Comparison of ENCODE assay signal across 10 cellular contexts in the genomic region with DNA sequence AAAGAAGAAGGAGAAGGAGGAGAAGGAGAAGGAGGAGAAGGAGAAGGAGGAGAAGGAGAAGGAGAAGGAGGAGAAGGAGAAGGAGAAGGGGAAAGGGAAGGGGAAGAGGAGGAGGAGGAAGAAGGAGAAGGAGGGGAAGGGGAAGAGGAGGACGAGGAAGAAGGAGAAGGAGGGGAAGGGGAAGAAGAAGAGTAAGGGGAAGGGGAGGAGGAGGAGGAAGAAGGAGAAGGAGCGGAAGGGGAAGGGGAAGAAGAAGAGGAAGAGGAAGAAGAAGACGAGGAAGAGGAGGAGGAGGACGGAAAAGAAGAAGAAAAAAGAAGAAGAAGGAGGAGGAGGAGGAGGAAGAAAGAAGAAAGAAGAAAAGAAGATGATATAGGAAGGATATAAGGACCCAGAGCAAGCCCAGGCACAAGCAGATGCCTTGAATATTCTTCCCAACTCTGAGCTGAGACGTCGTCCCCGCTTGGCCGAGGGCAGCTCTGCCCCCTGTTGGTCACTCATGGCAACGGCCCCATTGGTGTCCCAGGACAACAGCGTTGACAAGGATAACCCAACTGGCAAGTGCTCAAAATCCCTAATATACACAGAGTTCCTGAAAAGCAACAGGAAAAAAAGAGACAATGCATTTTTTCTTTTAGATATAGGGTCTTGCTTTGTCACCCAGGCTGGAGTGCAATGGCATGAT. TPM values are rescaled to one million over a fixed set of nuclear protein-coding genes. Genes with fewer than 3 reads are reported as not detected.
DNase-seq lines count a peak whose midpoint lies in the region; ATAC-seq and TF ChIP-seq lines count a peak whose summit lies in the region.
"Had no signal": no experiment of that assay in that cellular context is flagged by ENCODE, and none has a peak within 500 bp of the region (broad histone marks: within the 10 kb centered on the region; RNA-seq: fewer than 3 reads in every experiment).

No MANE protein-coding gene starts in this region.

- CTCF ChIA-PET in activated CD8-positive, alpha-beta memory T cell treated with anti-CD3 and anti-CD28 coated beads, Interleukin-2, amount 10 ng/mL, durations not matched to agents 7 days and 5 days (lab: Charles Lee): no interaction called here
- CTCF ChIA-PET in OCI-LY7 (lab: Charles Lee; ENCODE audit: unreplicated experiment): no interaction called here

- intact Hi-C loops in OCI-LY7 (cut with micrococcal nuclease; ENCODE audit: unreplicated experiment): no loop called here
- intact Hi-C loops in activated T-helper 2 cell treated with anti-CD3 and anti-CD28 coated beads, Interferon-gamma antibody, Interleukin-2, Interleukin-4, amounts not matched to agents 10 μg/mL and 5 μg/mL and 100 μg/mL, durations not matched to agents 14 hours and 24 hours and 36 hours (cut with micrococcal nuclease): no loop called here

- H2AFZ ChIP-seq in OCI-LY7 (ENCODE audit: low read length) (no peak overlapping the region), fibroblast of lung (ENCODE audit: low read length) (no peak overlapping the region)

- no peaks in the 10 kb centered on the region for H3K9me2 ChIP-seq in OCI-LY7 (ENCODE audit: insufficient read depth, low read length)

- no peak for ATAC-seq in activated CD8-positive, alpha-beta memory T cell treated with anti-CD3 and anti-CD28 coated beads, Interleukin-2, amount 10 ng/mL, durations not matched to agents 7 days and 5 days
- ATAC-seq in GM21576 (IDR thresholded peaks at IDR 0.05; ENCODE audit: unreplicated experiment): no peak

- H3K27ac ChIP-seq in OCI-LY7 (ENCODE audit: low read depth, low read length, poor library complexity, severe bottlenecking): no peak overlapping the region
- no peak overlapping the region for H3K27ac ChIP-seq in fibroblast of lung (ENCODE audit: insufficient read depth, low read length)
- H3K27ac ChIP-seq: esophagus muscularis mucosa had no signal

- no peaks in the 10 kb centered on the region for H4K20me1 ChIP-seq in OCI-LY7 (ENCODE audit: insufficient read depth, low read length)
- H4K20me1 ChIP-seq in fibroblast of lung (ENCODE audit: control insufficient read depth, extremely low read depth, insufficient read depth, low read length): no peaks in the 10 kb centered on the region

- no peak overlapping the region for H3K9ac ChIP-seq in fibroblast of lung (ENCODE audit: insufficient read depth, low read length)

- BruUV-seq in OCI-LY7 (replicated peaks; lab: Mats Ljungman, UMichigan): no TSS peak

- H3K79me2 ChIP-seq in OCI-LY7 (ENCODE audit: insufficient read depth, low read depth, low read length) (no peaks in the 10 kb centered on the region), fibroblast of lung (ENCODE audit: control insufficient read depth, insufficient read depth, low read length) (no peaks in the 10 kb centered on the region)

- H3K4me2 ChIP-seq in OCI-LY7 (ENCODE audit: low read length): no peak overlapping the region
- H3K4me2 ChIP-seq in fibroblast of lung (ENCODE audit: extremely low read depth, insufficient read depth, low read length): no peak overlapping the region

- H3K36me3 Mint-ChIP-seq in activated CD8-positive, alpha-beta memory T cell treated with anti-CD3 and anti-CD28 coated beads, Interleukin-2, amount 10 ng/mL, durations not matched to agents 7 days and 5 days: peaks cover 2% of the 10 kb centered on the region
- no peaks in the 10 kb centered on the region for H3K36me3 Mint-ChIP-seq in activated T-helper 2 cell treated with anti-CD3 and anti-CD28 coated beads, Interferon-gamma antibody, Interleukin-2, Interleukin-4, amounts not matched to agents 10 μg/mL and 5 μg/mL and 100 μg/mL, durations not matched to agents 14 hours and 24 hours and 36 hours (ENCODE audit: low read depth)

- H3K27ac Mint-ChIP-seq in activated CD8-positive, alpha-beta memory T cell treated with anti-CD3 and anti-CD28 coated beads, Interleukin-2, amount 10 ng/mL, durations not matched to agents 7 days and 5 days: no peak overlapping the region
- H3K27ac Mint-ChIP-seq in activated T-helper 2 cell treated with anti-CD3 and anti-CD28 coated beads, Interferon-gamma antibody, Interleukin-2, Interleukin-4, amounts not matched to agents 10 μg/mL and 5 μg/mL and 100 μg/mL, durations not matched to agents 14 hours and 24 hours and 36 hours: no peak overlapping the region

- H3K27me3 ChIP-seq in fibroblast of lung (ENCODE audit: control insufficient read depth, insufficient read depth, low read length): no peaks in the 10 kb centered on the region

- peaks cover 3% of the 10 kb centered on the region for H3K4me1 Mint-ChIP-seq in activated CD8-positive, alpha-beta memory T cell treated with anti-CD3 and anti-CD28 coated beads, Interleukin-2, amount 10 ng/mL, durations not matched to agents 7 days and 5 days
- peaks cover 2% of the 10 kb centered on the region for H3K4me1 Mint-ChIP-seq in activated T-helper 2 cell treated with anti-CD3 and anti-CD28 coated beads, Interferon-gamma antibody, Interleukin-2, Interleukin-4, amounts not matched to agents 10 μg/mL and 5 μg/mL and 100 μg/mL, durations not matched to agents 14 hours and 24 hours and 36 hours (ENCODE audit: low read depth)

- TF ChIP-seq CTCF in OCI-LY7 (conservative IDR thresholded peaks at IDR 0.05; ENCODE audit: low read length) (peak; percentile 73), fibroblast of lung (conservative IDR thresholded peaks at IDR 0.05 in 1 of 2, IDR thresholded peaks at IDR 0.05 in 1 of 2; ENCODE audit: low read depth in 1 of 2, low read length in 2 of 2) (peak; percentile 51 to 70)

- no peak overlapping the region for H3K4me3 ChIP-seq in OCI-LY7 (ENCODE audit: low read depth, low read length, poor library complexity, severe bottlenecking)
- no peak overlapping the region for H3K4me3 ChIP-seq in fibroblast of lung (replicated peaks in 1 of 4; ENCODE audit: control extremely low read depth in 1 of 4, insufficient read depth in 1 of 4, low read depth in 3 of 4, low read length in 4 of 4)
- H3K4me3 ChIP-seq: esophagus muscularis mucosa had no signal

- H3K9me3 Mint-ChIP-seq in activated CD8-positive, alpha-beta memory T cell treated with anti-CD3 and anti-CD28 coated beads, Interleukin-2, amount 10 ng/mL, durations not matched to agents 7 days and 5 days (ENCODE audit: low read depth): peaks cover 18% of the 10 kb centered on the region
- peaks cover 22% of the 10 kb centered on the region for H3K9me3 Mint-ChIP-seq in activated T-helper 2 cell treated with anti-CD3 and anti-CD28 coated beads, Interferon-gamma antibody, Interleukin-2, Interleukin-4, amounts not matched to agents 10 μg/mL and 5 μg/mL and 100 μg/mL, durations not matched to agents 14 hours and 24 hours and 36 hours

- POLR2A ChIA-PET in OCI-LY7 (lab: Charles Lee): no interaction called here

- no peaks in the 10 kb centered on the region for H3K9me3 ChIP-seq in OCI-LY7 (ENCODE audit: low read length)
- H3K9me3 ChIP-seq in fibroblast of lung (ENCODE audit: control insufficient read depth, insufficient read depth, low read depth, low read length): no peaks in the 10 kb centered on the region
- H3K9me3 ChIP-seq: esophagus muscularis mucosa had no signal

- no peak overlapping the region for H3K4me3 Mint-ChIP-seq in activated CD8-positive, alpha-beta memory T cell treated with anti-CD3 and anti-CD28 coated beads, Interleukin-2, amount 10 ng/mL, durations not matched to agents 7 days and 5 days
- no peak overlapping the region for H3K4me3 Mint-ChIP-seq in activated T-helper 2 cell treated with anti-CD3 and anti-CD28 coated beads, Interferon-gamma antibody, Interleukin-2, Interleukin-4, amounts not matched to agents 10 μg/mL and 5 μg/mL and 100 μg/mL, durations not matched to agents 14 hours and 24 hours and 36 hours (ENCODE audit: low read depth)

- H3K36me3 ChIP-seq in OCI-LY7 (ENCODE audit: insufficient read depth, low read length) (no peaks in the 10 kb centered on the region), fibroblast of lung (ENCODE audit: control insufficient read depth, insufficient read depth, low read length) (no peaks in the 10 kb centered on the region)
- H3K36me3 ChIP-seq: esophagus muscularis mucosa had no signal

- DNase-seq in activated CD8-positive, alpha-beta memory T cell treated with anti-CD3 and anti-CD28 coated beads, Interleukin-2, amount 50 U/mL, for 48 hours: peak; percentile 77
- DNase-seq in activated CD8-positive, alpha-beta memory T cell treated with anti-CD3 and anti-CD28 coated beads, Interleukin-2, amount 10 ng/mL, durations not matched to agents 7 days and 5 days: no peak
- DNase-seq in OCI-LY7 (ENCODE audit: low spot score) (peak; percentile 6), fibroblast of lung (ENCODE audit: low read depth in 2 of 2) (peak in 1 of 2 donors; percentile 28), NCI-H1092 treated with DMSO at 0.1 percent for 48 hours (lab: John Stamatoyannopoulos, UW) (no peak)
- peak; percentile 16 for DNase-seq in stimulated activated CD4-positive, alpha-beta T cell treated with anti-CD3 and anti-CD28 coated beads, Interleukin-4, amount 100 ng/mL, for 1 hour
- no peak for DNase-seq in activated T-helper 2 cell treated with anti-CD3 and anti-CD28 coated beads, Interferon-gamma antibody, Interleukin-2, Interleukin-4, amounts not matched to agents 10 μg/mL and 5 μg/mL and 100 μg/mL, durations not matched to agents 14 hours and 24 hours and 36 hours (ENCODE audit: low spot score)
- DNase-seq: GDM1 had no signal

- H3K27me3 Mint-ChIP-seq in activated CD8-positive, alpha-beta memory T cell treated with anti-CD3 and anti-CD28 coated beads, Interleukin-2, amount 10 ng/mL, durations not matched to agents 7 days and 5 days: no peaks in the 10 kb centered on the region
- H3K27me3 Mint-ChIP-seq in activated T-helper 2 cell treated with anti-CD3 and anti-CD28 coated beads, Interferon-gamma antibody, Interleukin-2, Interleukin-4, amounts not matched to agents 10 μg/mL and 5 μg/mL and 100 μg/mL, durations not matched to agents 14 hours and 24 hours and 36 hours (ENCODE audit: low read depth): no peaks in the 10 kb centered on the region

- no peaks in the 10 kb centered on the region for H3K4me1 ChIP-seq in OCI-LY7 (ENCODE audit: insufficient read depth, low read length, poor library complexity, severe bottlenecking)
- H3K4me1 ChIP-seq in fibroblast of lung (ENCODE audit: control insufficient read depth, extremely low read depth, insufficient read depth, low read length): peaks cover 16% of the 10 kb centered on the region
- H3K4me1 ChIP-seq: esophagus muscularis mucosa had no signal

RNA-seq across cellular contexts. Expression of a gene that starts 30.6 kb away (rescaled TPM):
- not detected for total RNA-seq in activated CD8-positive, alpha-beta memory T cell treated with anti-CD3 and anti-CD28 coated beads, Interleukin-2, amount 10 ng/mL, durations not matched to agents 7 days and 5 days
- not detected in 2 replicates for total RNA-seq in OCI-LY7 (2014; rRNA removed; shearing (Covaris generic))
- total RNA-seq in OCI-LY7 (2022) (not detected in 2 replicates), fibroblast of lung (0.26 and 0.33 TPM in 2 replicates)
- 0.53 and 1.3 TPM in 2 replicates for polyA plus RNA-seq in fibroblast of lung
- polyA plus RNA-seq in fibroblast of lung (2012): 0.92 and 3.0 TPM in 2 replicates
- not detected in 2 replicates for polyA minus RNA-seq in fibroblast of lung (ENCODE audit: low replicate concordance)
- not detected in 2 replicates for total RNA-seq in activated T-helper 2 cell treated with anti-CD3 and anti-CD28 coated beads, Interferon-gamma antibody, Interleukin-2, Interleukin-4, amounts not matched to agents 10 μg/mL and 5 μg/mL and 100 μg/mL, durations not matched to agents 14 hours and 24 hours and 36 hours
- total RNA-seq: esophagus muscularis mucosa had no signal

RNA-seq across cellular contexts. Expression of a gene that starts 53.2 kb away (rescaled TPM):
- not detected for total RNA-seq in activated CD8-positive, alpha-beta memory T cell treated with anti-CD3 and anti-CD28 coated beads, Interleukin-2, amount 10 ng/mL, durations not matched to agents 7 days and 5 days
- total RNA-seq in OCI-LY7 (2014; rRNA removed; shearing (Covaris generic)): not detected in 2 replicates
- total RNA-seq in OCI-LY7 (2022) (not detected in 2 replicates), fibroblast of lung (not detected in 2 replicates)
- not detected in 2 replicates for polyA plus RNA-seq in fibroblast of lung
- not detected in 2 replicates for polyA plus RNA-seq in fibroblast of lung (2012)
- not detected in 2 replicates for polyA minus RNA-seq in fibroblast of lung (ENCODE audit: low replicate concordance)
- total RNA-seq in activated T-helper 2 cell treated with anti-CD3 and anti-CD28 coated beads, Interferon-gamma antibody, Interleukin-2, Interleukin-4, amounts not matched to agents 10 μg/mL and 5 μg/mL and 100 μg/mL, durations not matched to agents 14 hours and 24 hours and 36 hours: not detected in 2 replicates
- total RNA-seq: esophagus muscularis mucosa had no signal

Comparison
In these comparisons a context has a peak if more than half of its experiments do, and no peak if none do; other contexts are left out.
1. DNase-seq: peak in activated CD8-positive, alpha-beta memory T cell treated with anti-CD3 and anti-CD28 coated beads, Interleukin-2, amount 50 U/mL, for 48 hours (single experiment), OCI-LY7 (single experiment) and stimulated activated CD4-positive, alpha-beta T cell treated with anti-CD3 and anti-CD28 coated beads, Interleukin-4, amount 100 ng/mL, for 1 hour (single experiment); none in activated CD8-positive, alpha-beta memory T cell treated with anti-CD3 and anti-CD28 coated beads, Interleukin-2, amount 10 ng/mL, durations not matched to agents 7 days and 5 days (single experiment), activated T-helper 2 cell treated with anti-CD3 and anti-CD28 coated beads, Interferon-gamma antibody, Interleukin-2, Interleukin-4, amounts not matched to agents 10 μg/mL and 5 μg/mL and 100 μg/mL, durations not matched to agents 14 hours and 24 hours and 36 hours (single experiment) and NCI-H1092 treated with DMSO at 0.1 percent for 48 hours (single experiment).